Comparison of ENCODE assay signal across 17 cellular contexts in genomic region chr9:136293476-136294077, GRCh38. TPM values are rescaled to one million over a fixed set of nuclear protein-coding genes. Genes with fewer than 3 reads are reported as not detected.
DNase-seq lines count a peak whose midpoint lies in the region; ATAC-seq, FAIRE-seq and TF ChIP-seq lines count a peak whose summit lies in the region.
"Had no signal": no experiment of that assay in that cellular context is flagged by ENCODE, and none has a peak within 500 bp of the region (broad histone marks: within the 10 kb centered on the region; RNA-seq: fewer than 3 reads in every experiment).

No MANE protein-coding gene starts in this region.

- FAIRE-seq in kidney (lab: Jason Lieb, UNC) = no peak
- FAIRE-seq: GM18507 had no signal

- POLR2A ChIA-PET in WTC11 (lab: Charles Lee) = no interaction called here

- H3K4me1 ChIP-seq in left ventricle myocardium inferior (no peaks in the 10 kb centered on the region), kidney (ENCODE audit: control insufficient read depth in 1 of 2, insufficient read depth in 1 of 2, low read depth in 1 of 2, low read length in 2 of 2) (peaks cover 0 to 4% of the 10 kb centered on the region in 2 donors)
- H3K4me1 ChIP-seq: HAP-1 had no signal

- peaks cover 52% of the 10 kb centered on the region for H3K27me3 ChIP-seq in left ventricle myocardium inferior (ENCODE audit: low read depth)
- H3K27me3 ChIP-seq: BLaER1 had no signal

- H3K27ac ChIP-seq in left ventricle myocardium inferior (replicated peaks) (no peak overlapping the region), kidney (ENCODE audit: low read depth in 2 of 2, low read length in 2 of 2) (no peak overlapping the region)
- H3K27ac ChIP-seq: BLaER1 had no signal

- no peak overlapping the region for H3K4me3 Mint-ChIP-seq in WTC11
- no peak overlapping the region for H3K4me3 Mint-ChIP-seq in stimulated activated naive B cell treated with anti-CD40 and anti-IgM and Interleukin-4, amounts not matched to agents 10 μg/mL and 1 μg/mL and 100 μg/mL, for 72 hours
- H3K4me3 Mint-ChIP-seq in activated T-cell treated with anti-CD3 and anti-CD28 coated beads, Interleukin-2, amount 50 U/mL, for 24 hours = no peak overlapping the region
- H3K4me3 Mint-ChIP-seq: CD8-positive, alpha-beta memory T cell; GM23338 had no signal

- no peaks in the 10 kb centered on the region for H3K36me3 Mint-ChIP-seq in WTC11
- H3K36me3 Mint-ChIP-seq in stimulated activated naive B cell treated with anti-CD40 and anti-IgM and Interleukin-4, amounts not matched to agents 10 μg/mL and 1 μg/mL and 100 μg/mL, for 72 hours = no peaks in the 10 kb centered on the region
- no peaks in the 10 kb centered on the region for H3K36me3 Mint-ChIP-seq in activated T-cell treated with anti-CD3 and anti-CD28 coated beads, Interleukin-2, amount 50 U/mL, for 24 hours (ENCODE audit: low read depth)
- H3K36me3 Mint-ChIP-seq: CD8-positive, alpha-beta memory T cell had no signal

- H3K27me3 Mint-ChIP-seq in WTC11 (ENCODE audit: low read depth) = no peaks in the 10 kb centered on the region
- H3K27me3 Mint-ChIP-seq in stimulated activated naive B cell treated with anti-CD40 and anti-IgM and Interleukin-4, amounts not matched to agents 10 μg/mL and 1 μg/mL and 100 μg/mL, for 72 hours = no peaks in the 10 kb centered on the region
- H3K27me3 Mint-ChIP-seq in activated T-cell treated with anti-CD3 and anti-CD28 coated beads, Interleukin-2, amount 50 U/mL, for 24 hours = no peaks in the 10 kb centered on the region

- CTCF ChIA-PET in WTC11 (lab: Charles Lee) = no interaction called here

- H3K9me3 ChIP-seq in left ventricle myocardium inferior (replicated peaks) (no peaks in the 10 kb centered on the region), kidney (ENCODE audit: control insufficient read depth in 1 of 2, low read length in 2 of 2) (no peaks in the 10 kb centered on the region)
- H3K9me3 ChIP-seq: BLaER1, Caco-2, HAP-1 had no signal

- DNase-seq in left ventricle myocardium superior (peak; percentile 6), left ventricle myocardium inferior (no peak), WTC11 (ENCODE audit: low spot score) (no peak), kidney (peak; percentile 26), occipital lobe (lab: John Stamatoyannopoulos, UW) (no peak)
- DNase-seq in stimulated activated naive B cell treated with anti-CD40 and anti-IgM and Interleukin-4, amounts not matched to agents 10 μg/mL and 1 μg/mL and 100 μg/mL, for 72 hours = no peak
- DNase-seq in activated T-cell treated with anti-CD3 and anti-CD28 coated beads, Interleukin-2, amount 50 U/mL, for 24 hours = no peak
- DNase-seq: 8988T; AML-193; Caco-2; CD8-positive, alpha-beta memory T cell; GF-D8; KG1 had no signal

- peaks cover 3% of the 10 kb centered on the region for H3K4me1 Mint-ChIP-seq in WTC11
- H3K4me1 Mint-ChIP-seq in stimulated activated naive B cell treated with anti-CD40 and anti-IgM and Interleukin-4, amounts not matched to agents 10 μg/mL and 1 μg/mL and 100 μg/mL, for 72 hours = peaks cover 3 to 5% of the 10 kb centered on the region in 2 donors
- no peaks in the 10 kb centered on the region for H3K4me1 Mint-ChIP-seq in activated T-cell treated with anti-CD3 and anti-CD28 coated beads, Interleukin-2, amount 50 U/mL, for 24 hours (ENCODE audit: low read depth)
- H3K4me1 Mint-ChIP-seq: CD8-positive, alpha-beta memory T cell had no signal

- H3K27ac Mint-ChIP-seq in WTC11 = no peak overlapping the region
- no peak overlapping the region for H3K27ac Mint-ChIP-seq in stimulated activated naive B cell treated with anti-CD40 and anti-IgM and Interleukin-4, amounts not matched to agents 10 μg/mL and 1 μg/mL and 100 μg/mL, for 72 hours
- no peak overlapping the region for H3K27ac Mint-ChIP-seq in activated T-cell treated with anti-CD3 and anti-CD28 coated beads, Interleukin-2, amount 50 U/mL, for 24 hours
- H3K27ac Mint-ChIP-seq: CD8-positive, alpha-beta memory T cell; GM23338 had no signal

- H3K9ac ChIP-seq in kidney (ENCODE audit: low read length in 2 of 2) = no peak overlapping the region
- H3K9ac ChIP-seq: BLaER1 had no signal

- H3K9me3 Mint-ChIP-seq in WTC11 = no peaks in the 10 kb centered on the region
- H3K9me3 Mint-ChIP-seq in stimulated activated naive B cell treated with anti-CD40 and anti-IgM and Interleukin-4, amounts not matched to agents 10 μg/mL and 1 μg/mL and 100 μg/mL, for 72 hours = no peaks in the 10 kb centered on the region
- H3K9me3 Mint-ChIP-seq in activated T-cell treated with anti-CD3 and anti-CD28 coated beads, Interleukin-2, amount 50 U/mL, for 24 hours = no peaks in the 10 kb centered on the region
- H3K9me3 Mint-ChIP-seq: CD8-positive, alpha-beta memory T cell; GM23338 had no signal

- H3K4me3 ChIP-seq in left ventricle myocardium inferior (no peak overlapping the region), kidney (ENCODE audit: low read length in 2 of 2) (no peak overlapping the region)
- H3K4me3 ChIP-seq: BLaER1, GM23338, HAP-1 had no signal

- no peaks in the 10 kb centered on the region for H3K36me3 ChIP-seq in left ventricle myocardium inferior
- H3K36me3 ChIP-seq in kidney (ENCODE audit: control insufficient read depth in 1 of 2, insufficient read depth in 2 of 2, low read length in 2 of 2) = no peaks in the 10 kb centered on the region
- H3K36me3 ChIP-seq: BLaER1, HAP-1 had no signal

- no peak for ATAC-seq in left ventricle myocardium superior
- ATAC-seq in WTC11 = no peak
- no peak for ATAC-seq in stimulated activated naive B cell treated with anti-CD40 and anti-IgM and Interleukin-4, amounts not matched to agents 10 μg/mL and 1 μg/mL and 100 μg/mL, for 72 hours (replicated peaks)
- ATAC-seq: GM23338 had no signal

- intact Hi-C loops in left ventricle myocardium superior (cut with micrococcal nuclease) = no loop called here
- intact Hi-C loops in left ventricle myocardium inferior (cut with micrococcal nuclease) = no loop called here
- intact Hi-C loops in kidney (cut with DNase I) = no loop called here

- TF ChIP-seq CTCF in left ventricle myocardium inferior (IDR thresholded peaks at IDR 0.05; ENCODE audit: borderline replicate concordance) (no peak), WTC11 (IDR thresholded peaks at IDR 0.05) (no peak), kidney (IDR thresholded peaks at IDR 0.05; ENCODE audit: borderline replicate concordance, extremely low read depth, insufficient read depth) (no peak)

TF ChIP-seq in WTC11, 78 proteins besides CTCF, POLR2A, EP300 and RAD21:
- no peak for TF ChIP-seq FOXP4 (CRISPR knock-in tag; IDR thresholded peaks at IDR 0.05)
- peak; percentile 88 for TF ChIP-seq ZBTB43 (CRISPR knock-in tag; IDR thresholded peaks at IDR 0.05)

RNA-seq across cellular contexts. Expression of gene CCDC187, which starts 10.3 kb away (rescaled TPM):
- total RNA-seq in left ventricle myocardium superior (not detected), left ventricle myocardium inferior (not detected), WTC11 (2021) (0.02 to 0.04 TPM in 2 of 3 replicates, not detected in the other), kidney (2.3 TPM), occipital lobe (under 0.01 TPM)
- 0.84 TPM for polyA plus RNA-seq in kidney (ENCODE audit: insufficient read depth, low read depth, low replicate concordance)
- total RNA-seq: CD8-positive, alpha-beta memory T cell had no signal
- polyA plus RNA-seq: CD8-positive, alpha-beta memory T cell; GM23338 had no signal

RNA-seq across cellular contexts. Expression of gene GPSM1, which starts 33.8 kb away (rescaled TPM):
- total RNA-seq in left ventricle myocardium superior (61.7 TPM), left ventricle myocardium inferior (69.0 TPM), WTC11 (2021) (14.2 to 16.2 TPM (median 16.2 TPM) in 3 replicates), kidney (11.6 TPM), occipital lobe (73.6 TPM)
- polyA plus RNA-seq in kidney (ENCODE audit: insufficient read depth, low read depth, low replicate concordance) = 11.9 TPM

RNA-seq across cellular contexts. Expression of gene QSOX2, which starts 48.0 kb away (rescaled TPM):
- total RNA-seq in left ventricle myocardium superior = 8.7 TPM
- total RNA-seq in left ventricle myocardium inferior = 8.0 TPM
- total RNA-seq in WTC11 (2021) = 31.7 to 33.4 TPM (median 33.2 TPM) in 3 replicates
- 10.1 TPM for total RNA-seq in kidney
- polyA plus RNA-seq in kidney (ENCODE audit: insufficient read depth, low read depth, low replicate concordance) = 4.0 TPM
- 8.1 TPM for total RNA-seq in occipital lobe

Comparison
In these comparisons a context has a peak if more than half of its experiments do, and no peak if none do; other contexts are left out.
1. DNase-seq: peak in left ventricle myocardium superior (single experiment) and kidney (single experiment); none in left ventricle myocardium inferior (single experiment), WTC11 (single experiment), stimulated activated naive B cell treated with anti-CD40 and anti-IgM and Interleukin-4, amounts not matched to agents 10 μg/mL and 1 μg/mL and 100 μg/mL, for 72 hours (single experiment), occipital lobe (single experiment) and activated T-cell treated with anti-CD3 and anti-CD28 coated beads, Interleukin-2, amount 50 U/mL, for 24 hours (single experiment).